8 cellular contexts compared by ENCODE assay signal in genomic region chr10:16436758-16437539, GRCh38. TPM values are rescaled to one million over a fixed set of nuclear protein-coding genes. Genes with fewer than 3 reads are reported as not detected.
A peak's percentile ranks its signal among the peaks of the same experiment; 100 is the strongest.
DNase-seq lines count a peak whose midpoint lies in the region; ATAC-seq and TF ChIP-seq lines count a peak whose summit lies in the region.

A gene with protein sequence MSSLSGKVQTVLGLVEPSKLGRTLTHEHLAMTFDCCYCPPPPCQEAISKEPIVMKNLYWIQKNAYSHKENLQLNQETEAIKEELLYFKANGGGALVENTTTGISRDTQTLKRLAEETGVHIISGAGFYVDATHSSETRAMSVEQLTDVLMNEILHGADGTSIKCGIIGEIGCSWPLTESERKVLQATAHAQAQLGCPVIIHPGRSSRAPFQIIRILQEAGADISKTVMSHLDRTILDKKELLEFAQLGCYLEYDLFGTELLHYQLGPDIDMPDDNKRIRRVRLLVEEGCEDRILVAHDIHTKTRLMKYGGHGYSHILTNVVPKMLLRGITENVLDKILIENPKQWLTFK (plus strand): TSS chr10:16437010. CDS start chr10:16484385, 47,375 bp downstream.

- H3K9ac ChIP-seq in endodermal cell (ENCODE audit: extremely low read depth, low read length, poor library complexity, severe bottlenecking): no peak within 1 kb of the TSS

- H3K27ac Mint-ChIP-seq in activated CD8-positive, alpha-beta memory T cell treated with anti-CD3 and anti-CD28 coated beads, Interleukin-2, amount 10 ng/mL, durations not matched to agents 7 days and 5 days: peak within 1 kb of the TSS; percentile 93
- H3K27ac Mint-ChIP-seq in endodermal cell: peak within 1 kb of the TSS; percentile 88

- TF ChIP-seq CTCF in GM20000 (IDR thresholded peaks at IDR 0.05; ENCODE audit: extremely low read depth, missing control alignments): no peak
- TF ChIP-seq CTCF in endodermal cell (conservative IDR thresholded peaks at IDR 0.05): no peak

- H3K4me1 ChIP-seq in endodermal cell (ENCODE audit: control insufficient read depth, insufficient read depth, low read length): no peaks in the 10 kb centered on the region

- peaks cover 22% of the 10 kb centered on the region for H3K36me3 Mint-ChIP-seq in activated CD8-positive, alpha-beta memory T cell treated with anti-CD3 and anti-CD28 coated beads, Interleukin-2, amount 10 ng/mL, durations not matched to agents 7 days and 5 days
- H3K36me3 Mint-ChIP-seq in endodermal cell (ENCODE audit: low read depth): peaks cover 2% of the 10 kb centered on the region

- H3K4me3 ChIP-seq in endodermal cell (ENCODE audit: low read length): peak within 1 kb of the TSS; percentile 82

- DNase-seq in CMK (ENCODE audit: low read depth) (peak; percentile 92), GM20000 (ENCODE audit: low spot score) (peak; percentile 91), HS-5 (ENCODE audit: low read depth) (peak; percentile 68), endodermal cell (peak; percentile 99), mesenteric fat pad (ENCODE audit: low spot score) (peak; percentile 99)
- DNase-seq in NK-92 treated with Interleukin-12 subunit alpha and Interleukin-12 subunit beta, amount 100 ng/mL, for 24 hours (lab: John Stamatoyannopoulos, UW): peak; percentile 46
- DNase-seq in activated CD8-positive, alpha-beta memory T cell treated with anti-CD3 and anti-CD28 coated beads, Interleukin-2, amount 10 ng/mL, durations not matched to agents 7 days and 5 days: peak; percentile 99
- DNase-seq in stimulated activated CD8-positive, alpha-beta memory T cell treated with anti-CD3 and anti-CD28 coated beads, Interleukin-15, amount 100 ng/mL, for 24 hours (ENCODE audit: low read depth): peak; percentile 97

- H3K27ac ChIP-seq in endodermal cell (ENCODE audit: low read depth, low read length): no peak within 1 kb of the TSS

- peak; percentile 99 for ATAC-seq in activated CD8-positive, alpha-beta memory T cell treated with anti-CD3 and anti-CD28 coated beads, Interleukin-2, amount 10 ng/mL, durations not matched to agents 7 days and 5 days

- peak within 1 kb of the TSS; percentile 90 for H3K4me3 Mint-ChIP-seq in activated CD8-positive, alpha-beta memory T cell treated with anti-CD3 and anti-CD28 coated beads, Interleukin-2, amount 10 ng/mL, durations not matched to agents 7 days and 5 days
- H3K4me3 Mint-ChIP-seq in endodermal cell: peak within 1 kb of the TSS; percentile 69

- H3K36me3 ChIP-seq in endodermal cell (ENCODE audit: control insufficient read depth, insufficient read depth, low read length): no peaks in the 10 kb centered on the region

- peaks cover 43% of the 10 kb centered on the region for H3K4me1 Mint-ChIP-seq in activated CD8-positive, alpha-beta memory T cell treated with anti-CD3 and anti-CD28 coated beads, Interleukin-2, amount 10 ng/mL, durations not matched to agents 7 days and 5 days
- peaks cover 22% of the 10 kb centered on the region for H3K4me1 Mint-ChIP-seq in endodermal cell

- H3K9me3 Mint-ChIP-seq in activated CD8-positive, alpha-beta memory T cell treated with anti-CD3 and anti-CD28 coated beads, Interleukin-2, amount 10 ng/mL, durations not matched to agents 7 days and 5 days (ENCODE audit: low read depth): no peaks in the 10 kb centered on the region
- H3K9me3 Mint-ChIP-seq in endodermal cell: no peaks in the 10 kb centered on the region

- CTCF ChIA-PET in activated CD8-positive, alpha-beta memory T cell treated with anti-CD3 and anti-CD28 coated beads, Interleukin-2, amount 10 ng/mL, durations not matched to agents 7 days and 5 days (lab: Charles Lee): interaction anchor here (0.6 to 1.6 kb wide), 4 partner anchors 84 to 1487 kb away, joined by 3 to 4 read pairs (median 4); partner anchors contain the start of gene RSU1

- H3K9me3 ChIP-seq in endodermal cell (ENCODE audit: control insufficient read depth, low read length): no peaks in the 10 kb centered on the region

- peaks cover 9% of the 10 kb centered on the region for H3K27me3 ChIP-seq in endodermal cell (ENCODE audit: control insufficient read depth, insufficient read depth, low read length, poor library complexity, severe bottlenecking)

- 22 to 27% methylated on average over 35 to 49 of the region's 49 CpGs for WGBS in endodermal cell (ENCODE audit: insufficient coverage in 1 of 2, insufficient read length in 1 of 2), 2 experiments

- H3K27me3 Mint-ChIP-seq in activated CD8-positive, alpha-beta memory T cell treated with anti-CD3 and anti-CD28 coated beads, Interleukin-2, amount 10 ng/mL, durations not matched to agents 7 days and 5 days: peaks cover 17% of the 10 kb centered on the region
- H3K27me3 Mint-ChIP-seq in endodermal cell (ENCODE audit: insufficient read depth): peaks cover 10% of the 10 kb centered on the region

RNA-seq across cellular contexts. Expression of the gene that starts here (rescaled TPM):
- total RNA-seq in activated CD8-positive, alpha-beta memory T cell treated with anti-CD3 and anti-CD28 coated beads, Interleukin-2, amount 10 ng/mL, durations not matched to agents 7 days and 5 days: 10 to 100 TPM; 16.0 to 18.7 TPM
- total RNA-seq in endodermal cell (1 to 10 TPM; 8.3 to 9.0 TPM), mesenteric fat pad (14.2 TPM)
- 5.2 TPM for polyA plus RNA-seq in endodermal cell (2013, experiment 1 of 2)
- 4.9 TPM for polyA plus RNA-seq in endodermal cell (2013, experiment 2 of 2)

Comparison
In these comparisons a context has a peak if more than half of its experiments do, and no peak if none do; other contexts are left out.
1. DNase-seq: peak in every context shown above with its lines; median percentile 99 in activated CD8-positive, alpha-beta memory T cell treated with anti-CD3 and anti-CD28 coated beads, Interleukin-2, amount 10 ng/mL, durations not matched to agents 7 days and 5 days; 99 in endodermal cell; 99 in mesenteric fat pad; 97 in stimulated activated CD8-positive, alpha-beta memory T cell treated with anti-CD3 and anti-CD28 coated beads, Interleukin-15, amount 100 ng/mL, for 24 hours; 92 in CMK; 91 in GM20000; 68 in HS-5; 46 in NK-92 treated with Interleukin-12 subunit alpha and Interleukin-12 subunit beta, amount 100 ng/mL, for 24 hours.